1 cellular context compared by ENCODE assay signal in the genomic region with DNA sequence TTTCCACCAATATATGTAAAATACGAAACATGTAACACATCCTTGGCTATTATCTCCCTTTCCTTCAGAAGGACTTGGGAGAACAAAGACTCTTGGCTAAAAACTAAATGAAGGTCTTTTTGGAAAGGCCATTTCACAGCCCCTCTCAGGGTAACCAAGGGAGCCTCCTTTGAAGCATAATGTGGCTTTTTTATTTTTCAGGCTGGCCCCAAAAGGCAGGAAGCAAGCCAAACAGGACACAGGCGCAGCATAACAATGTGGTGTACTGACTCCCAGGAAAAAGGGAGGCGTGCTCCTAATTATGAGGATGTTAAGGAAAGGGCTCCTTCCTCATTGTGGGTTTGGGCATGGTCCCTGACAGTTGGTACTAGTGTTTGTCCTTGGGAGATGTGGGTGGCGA.
TF ChIP-seq lines count a peak whose summit lies in the region.

No MANE protein-coding gene starts in this region.

TF ChIP-seq in H1, 55 proteins besides CTCF, POLR2A, EP300 and RAD21 (continued from another document):
- TF ChIP-seq CHD2 (IDR thresholded peaks at IDR 0.05; ENCODE audit: low read length), result no peak
- TF ChIP-seq PHF8 (conservative IDR thresholded peaks at IDR 0.05; ENCODE audit: low read depth, low read length), result no peak
- no peak for TF ChIP-seq HDAC2 (IDR thresholded peaks at IDR 0.05; ENCODE audit: borderline replicate concordance in 1 of 2, low read depth in 2 of 2, low read length in 2 of 2)
- TF ChIP-seq KDM1A (IDR thresholded peaks at IDR 0.05; ENCODE audit: borderline replicate concordance, low read length), result no peak
- no peak for TF ChIP-seq JUND (IDR thresholded peaks at IDR 0.05; ENCODE audit: low read length)
- TF ChIP-seq RNF2 (IDR thresholded peaks at IDR 0.05; ENCODE audit: borderline replicate concordance, low read depth, low read length, missing control alignments, poor library complexity, severe bottlenecking), result no peak
- TF ChIP-seq CTBP2 (IDR thresholded peaks at IDR 0.05; ENCODE audit: borderline replicate concordance, insufficient read depth, insufficient read length, low read length), result no peak
- no peak for TF ChIP-seq HDAC6 (IDR thresholded peaks at IDR 0.05; ENCODE audit: low read depth, low read length)
